Comparison of ENCODE assay signal across 17 cellular contexts in genomic region chr19:32809754-32810153, GRCh38. TPM values are rescaled to one million over a fixed set of nuclear protein-coding genes. Genes with fewer than 3 reads are reported as not detected.
"Had no signal": no experiment of that assay in that cellular context is flagged by ENCODE, and none has a peak within 500 bp of the region (broad histone marks: within the 10 kb centered on the region; RNA-seq: fewer than 3 reads in every experiment).

No MANE protein-coding gene starts in this region.

- H3K27me3 ChIP-seq: cardiac muscle cell, colonic mucosa, right atrium auricular region, tibial nerve had no signal

- H3K27ac ChIP-seq: cardiac muscle cell, colonic mucosa, right atrium auricular region, tibial nerve, uterus had no signal

- H3K9me3 Mint-ChIP-seq: nephron had no signal

- H3K27ac Mint-ChIP-seq: nephron had no signal

- H3K4me3 Mint-ChIP-seq: nephron had no signal

- H3K4me1 ChIP-seq: colonic mucosa, right atrium auricular region, tibial nerve, uterus had no signal

- H3K4me3 ChIP-seq: cardiac muscle cell, colonic mucosa, right atrium auricular region, tibial nerve, uterus had no signal

- DNase-seq: activated CD4-positive, alpha-beta T cell treated with anti-CD3 and anti-CD28 coated beads, Interleukin-2, amount 50 U/mL, for 48 hours; activated naive CD4-positive, alpha-beta T cell treated with anti-CD3 and anti-CD28 coated beads, Interleukin-2, amount 50 U/mL, for 16 hours; colonic mucosa; foreskin fibroblast; glutamatergic neuron; hypothalamus; mesendoderm; nucleus accumbens; stimulated activated CD4-positive, alpha-beta T cell treated with anti-CD3 and anti-CD28 coated beads, Interleukin-15, amount 100 ng/mL, for 24 hours; stimulated activated CD4-positive, alpha-beta T cell treated with anti-CD3 and anti-CD28 coated beads, Interleukin-4, amount 100 ng/mL, for 24 hours; stimulated activated naive CD4-positive, alpha-beta T cell treated with Interleukin-2 at 50 U/mL for 16 hours; substantia nigra; uterus had no signal

RNA-seq across cellular contexts. Expression of gene SLC7A9, which starts 59.8 kb away (rescaled TPM):
- total RNA-seq: right atrium auricular region had no signal
